Comparison of ENCODE assay signal across 8 cellular contexts in genomic region chr3:50274371-50275104, GRCh38. TPM values are rescaled to one million over a fixed set of nuclear protein-coding genes. Genes with fewer than 3 reads are reported as not detected.
DNase-seq lines count a peak whose midpoint lies in the region; ATAC-seq and TF ChIP-seq lines count a peak whose summit lies in the region.

No MANE protein-coding gene starts in this region.

- H3K9me3 Mint-ChIP-seq in H9, result no peaks in the 10 kb centered on the region; a peak in 1 of 5 replicates

- H3K27me3 ChIP-seq in H9 (ENCODE audit: insufficient read depth, low read length) (peaks cover 16% of the 10 kb centered on the region; the same call in 1 of the 2 replicates), prostate gland (replicated peaks; ENCODE audit: insufficient read depth) (no peaks in the 10 kb centered on the region)

- no CpG with 5 or more reads among the region's 26 CpGs for WGBS in H9 (ENCODE audit: extremely low coverage, insufficient read length, low lambda C conversion rate)
- 68% methylated on average over 26 of the region's 26 CpGs for WGBS in prostate gland

- H3K4me2 ChIP-seq in H9 (ENCODE audit: insufficient read depth, insufficient read length, low read length), result peak overlapping the region; percentile 31

- no peak overlapping the region for H2AFZ ChIP-seq in H9 (ENCODE audit: low read length)

- no peak overlapping the region for H3K14ac ChIP-seq in H9 (ENCODE audit: insufficient read depth, low read length)

- H2AK5ac ChIP-seq in H9 (ENCODE audit: insufficient read length, low read length), result no peak overlapping the region

- no peak overlapping the region for H3T11ph ChIP-seq in H9 (ENCODE audit: low read length)

- no peak overlapping the region for H2BK12ac ChIP-seq in H9 (ENCODE audit: insufficient read length, low read depth, low read length)

- TF ChIP-seq POLR2A in prostate gland (IDR thresholded peaks at IDR 0.05), result no peak

- peaks cover 27 to 38% of the 10 kb centered on the region in 2 experiments for H3K4me1 Mint-ChIP-seq in H9

- peaks cover 10% of the 10 kb centered on the region for H3K23me2 ChIP-seq in H9 (ENCODE audit: insufficient read length, low read depth, low read length, poor library complexity, severe bottlenecking)

- no peak overlapping the region for H4K91ac ChIP-seq in H9 (ENCODE audit: insufficient read length, low read depth, low read length)

- ATAC-seq in HG03354 (IDR thresholded peaks at IDR 0.05; ENCODE audit: poor library complexity, severe bottlenecking, unreplicated experiment), result no peak

- H4K5ac ChIP-seq in H9 (ENCODE audit: insufficient read length, low read depth, low read length), result no peak overlapping the region

- H3K27ac ChIP-seq in H9 (ENCODE audit: insufficient read length, low read depth, low read length), result no peak overlapping the region
- no peak overlapping the region for H3K27ac ChIP-seq in prostate gland

- H2BK20ac ChIP-seq in H9 (ENCODE audit: low read depth, low read length, poor library complexity, severe bottlenecking), result no peak overlapping the region

- no peak overlapping the region for H3K4ac ChIP-seq in H9 (ENCODE audit: low read depth, low read length)

- peak overlapping the region; percentile 57 to 78 for H3K4me3 Mint-ChIP-seq in H9

- H2BK15ac ChIP-seq in H9 (ENCODE audit: low read depth, low read length), result no peak overlapping the region

- H4K8ac ChIP-seq in H9 (replicated peaks; ENCODE audit: insufficient read length, low read depth, low read length), result no peak overlapping the region

- no peak overlapping the region for H3K56ac ChIP-seq in H9 (ENCODE audit: insufficient read length, low read depth, low read length)

- H3K4me1 ChIP-seq in H9 (ENCODE audit: insufficient read depth, low read length) (no peaks in the 10 kb centered on the region), prostate gland (replicated peaks) (peaks cover 4% of the 10 kb centered on the region)

- no peaks in the 10 kb centered on the region for H4K20me1 ChIP-seq in H9 (ENCODE audit: control insufficient read depth, insufficient read depth, insufficient read length)

- H3K79me2 ChIP-seq in H9 (ENCODE audit: insufficient read depth, low read length), result no peaks in the 10 kb centered on the region

- no peak overlapping the region for H2BK5ac ChIP-seq in H9 (ENCODE audit: insufficient read length, low read length)

- DNase-seq in AG20443 (ENCODE audit: low spot score) (peak; percentile 57), H9 (peak; percentile 91), RPMI7951 (ENCODE audit: low read depth) (peak; percentile 45), foreskin fibroblast (peak in 1 of 2 donors; percentile 66), prostate gland (ENCODE audit: low spot score) (no peak), globus pallidus (ENCODE audit: low spot score) (no peak)
- peak; percentile 43 to 56 for DNase-seq in activated T-helper 1 cell treated with anti-CD3 and anti-CD28 coated beads, Interleukin-2, amount 50 U/mL, for 16 hours (ENCODE audit: low read depth in 1 of 2, low spot score in 1 of 2)

- H3K23ac ChIP-seq in H9 (ENCODE audit: insufficient read length, low read depth, low read length), result no peak overlapping the region

- H3K36me3 ChIP-seq in prostate gland, result no peaks in the 10 kb centered on the region

- no peak overlapping the region for H3K18ac ChIP-seq in H9 (ENCODE audit: insufficient read length, low read depth, low read length)

- no peak overlapping the region for H3K9ac ChIP-seq in H9 (ENCODE audit: extremely low read depth, insufficient read length, low read length)

- no peaks in the 10 kb centered on the region for H3K79me1 ChIP-seq in H9 (ENCODE audit: insufficient read depth, low read depth, low read length, poor library complexity, severe bottlenecking)

- no peaks in the 10 kb centered on the region; a peak in 1 of 7 replicates for H3K36me3 Mint-ChIP-seq in H9 (ENCODE audit: insufficient read depth in 1 of 3, low read depth in 3 of 3)

- H2BK120ac ChIP-seq in H9 (ENCODE audit: low read depth, low read length, poor library complexity, severe bottlenecking), result no peak overlapping the region

- H3K4me3 ChIP-seq in foreskin fibroblast (ENCODE audit: low read depth in 1 of 2, low read length in 2 of 2) (no peak overlapping the region), prostate gland (no peak overlapping the region)

- intact Hi-C loops in prostate gland (cut with DNase I), result no loop called here

- peaks cover 59% of the 10 kb centered on the region for H3K27me3 Mint-ChIP-seq in H9 (ENCODE audit: low read depth)

- H3K27ac Mint-ChIP-seq in H9, result no peak overlapping the region

- no peaks in the 10 kb centered on the region for H3K9me3 ChIP-seq in H9 (ENCODE audit: control insufficient read depth, low read depth, low read length)
- H3K9me3 ChIP-seq in prostate gland, result no peaks in the 10 kb centered on the region

- TF ChIP-seq CTCF in H9 (conservative IDR thresholded peaks at IDR 0.05), result peak; percentile 97
- TF ChIP-seq CTCF in foreskin fibroblast (IDR thresholded peaks at IDR 0.05; ENCODE audit: low read depth, low read length), result peak; percentile 66
- TF ChIP-seq CTCF in prostate gland (IDR thresholded peaks at IDR 0.05), result peak; percentile 34 to 64 (median 54)

RNA-seq across cellular contexts. Expression of gene LSMEM2, which starts 4.3 kb away (rescaled TPM):
- total RNA-seq in H9 (2021) (0.24 and 0.50 TPM in 2 replicates), prostate gland (not detected)
- total RNA-seq in RPMI7951 (2014; rRNA removed; shearing (Covaris generic)), result not detected in 2 replicates

RNA-seq across cellular contexts. Expression of gene SEMA3B, which starts 5.6 kb away (rescaled TPM):
- total RNA-seq in H9 (2021), result 4.4 and 6.4 TPM in 2 replicates
- total RNA-seq in RPMI7951 (2014; rRNA removed; shearing (Covaris generic)), result 3.1 and 5.6 TPM in 2 replicates
- 10 to 100 TPM in 1 of 2 donors, 1 to 10 TPM in 1; 8.7 to 32.0 TPM for total RNA-seq in prostate gland

RNA-seq across cellular contexts. Expression of gene IFRD2, which starts 17.7 kb away (rescaled TPM):
- total RNA-seq in H9 (2021), result 107 and 109 TPM in 2 replicates
- 97.9 and 116 TPM in 2 replicates for total RNA-seq in RPMI7951 (2014; rRNA removed; shearing (Covaris generic))
- 10 to 100 TPM; 93.0 to 99.9 TPM for total RNA-seq in prostate gland

RNA-seq across cellular contexts. Expression of gene HYAL3, which starts 24.7 kb away (rescaled TPM):
- total RNA-seq in H9 (2021) (2.3 and 3.1 TPM in 2 replicates), prostate gland (10 to 100 TPM in 1 of 2 donors, 1 to 10 TPM in 1; 4.1 to 10.7 TPM)
- total RNA-seq in RPMI7951 (2014; rRNA removed; shearing (Covaris generic)), result 11.5 and 12.0 TPM in 2 replicates

RNA-seq across cellular contexts. Expression of gene NAA80, which starts 24.7 kb away (rescaled TPM):
- 4.9 and 6.0 TPM in 2 replicates for total RNA-seq in H9 (2021)
- total RNA-seq in RPMI7951 (2014; rRNA removed; shearing (Covaris generic)), result 14.6 and 16.1 TPM in 2 replicates
- total RNA-seq in prostate gland, result 10 to 100 TPM; 15.8 to 28.0 TPM

Comparison
In these comparisons a context has a peak if more than half of its experiments do, and no peak if none do; other contexts are left out.
1. DNase-seq: peak in AG20443 (single experiment), H9 (single experiment), RPMI7951 (single experiment) and activated T-helper 1 cell treated with anti-CD3 and anti-CD28 coated beads, Interleukin-2, amount 50 U/mL, for 16 hours (2 of 2); none in prostate gland (single experiment) and globus pallidus (single experiment).
2. Peak in every context shown above with its lines, with median percentiles within 50 percentile points of each other: CTCF ChIP-seq.